ENCODE assay signal across 18 cellular contexts in genomic region chr2:85714841-85715240, GRCh38. TPM values are rescaled to one million over a fixed set of nuclear protein-coding genes. Genes with fewer than 3 reads are reported as not detected.
A peak's percentile ranks its signal among the peaks of the same experiment; 100 is the strongest.
DNase-seq lines count a peak whose midpoint lies in the region; ATAC-seq and TF ChIP-seq lines count a peak whose summit lies in the region.
"Had no signal": no experiment of that assay in that cellular context is flagged by ENCODE, and none has a peak within 500 bp of the region (broad histone marks: within the 10 kb centered on the region; RNA-seq: fewer than 3 reads in every experiment).

No MANE protein-coding gene starts in this region.

- peak overlapping the region; percentile 28 for H3K4me3 Mint-ChIP-seq in activated naive CD8-positive, alpha-beta T cell treated with anti-CD3 and anti-CD28 coated beads, Interleukin-2, amount 10 ng/mL, durations not matched to agents 7 days and 5 days
- H3K4me3 Mint-ChIP-seq in activated naive CD8-positive, alpha-beta T cell treated with anti-CD3 and anti-CD28 coated beads, Interleukin-2, amount 50 U/mL, for 24 hours, result no peak overlapping the region
- no peak overlapping the region for H3K4me3 Mint-ChIP-seq in WTC11

- 87 to 91% (median 88%) methylated on average over 8 of the region's 8 CpGs for WGBS in psoas muscle, 3 donors

- intact Hi-C loops in left lung (cut with DNase I) (loop anchor here in 1 of 2 donors (5.0 kb wide), 1 partner anchor 48 kb away; the partner anchor contains the start of gene SFTPB), psoas muscle (cut with DNase I) (loop anchor here in 1 of 2 donors (5.0 kb wide), 1 partner anchor 73 kb away; no protein-coding TSS in a partner anchor)

- no peaks in the 10 kb centered on the region for H3K36me3 ChIP-seq in left lung
- no peaks in the 10 kb centered on the region for H3K36me3 ChIP-seq in psoas muscle (ENCODE audit: insufficient read depth in 1 of 2, low read depth in 1 of 2)

- peak; percentile 77 for ATAC-seq in activated naive CD8-positive, alpha-beta T cell treated with anti-CD3 and anti-CD28 coated beads, Interleukin-2, amount 10 ng/mL, durations not matched to agents 7 days and 5 days (ENCODE audit: low read depth)
- ATAC-seq in activated naive CD8-positive, alpha-beta T cell treated with anti-CD3 and anti-CD28 coated beads, Interleukin-2, amount 50 U/mL, for 24 hours, result no peak
- ATAC-seq in left lung, result no peak
- no peak for ATAC-seq in psoas muscle
- no peak for ATAC-seq in WTC11

- H3K27me3 Mint-ChIP-seq in activated naive CD8-positive, alpha-beta T cell treated with anti-CD3 and anti-CD28 coated beads, Interleukin-2, amount 10 ng/mL, durations not matched to agents 7 days and 5 days, result peaks cover 6% of the 10 kb centered on the region
- peaks cover 2% of the 10 kb centered on the region for H3K27me3 Mint-ChIP-seq in activated naive CD8-positive, alpha-beta T cell treated with anti-CD3 and anti-CD28 coated beads, Interleukin-2, amount 50 U/mL, for 24 hours
- H3K27me3 Mint-ChIP-seq in WTC11 (ENCODE audit: low read depth), result no peaks in the 10 kb centered on the region; the same call in none of the 2 replicates

- peaks cover 33 to 89% of the 10 kb centered on the region in 2 donors for H3K4me1 ChIP-seq in left lung
- peaks cover 34% of the 10 kb centered on the region for H3K4me1 ChIP-seq in psoas muscle

- DNase-seq in activated naive CD8-positive, alpha-beta T cell treated with anti-CD3 and anti-CD28 coated beads, Interleukin-2, amount 10 ng/mL, durations not matched to agents 7 days and 5 days, result no peak
- DNase-seq in activated naive CD8-positive, alpha-beta T cell treated with anti-CD3 and anti-CD28 coated beads, Interleukin-2, amount 50 U/mL, for 24 hours, result no peak
- DNase-seq in MV-4-11 (lab: John Stamatoyannopoulos, UW) (peak; percentile 56), left lung (no peak), psoas muscle (no peak), WTC11 (ENCODE audit: low spot score) (no peak)
- no peak for DNase-seq in activated effector memory CD4-positive, alpha-beta T cell treated with Interleukin-2 at 50 U/mL for 16 hours
- DNase-seq: ACHN, C1 segment of cervical spinal cord, DMS79, KBM-7, NCI-H1436, NCI-H1930, NCI-H345, NCI-H526, PC-9, SIG-M5 had no signal

- H3K4me3 ChIP-seq in left lung, result no peak overlapping the region
- H3K4me3 ChIP-seq in psoas muscle, result no peak overlapping the region
- H3K4me3 ChIP-seq: PC-9 had no signal

- TF ChIP-seq CTCF in left lung (IDR thresholded peaks at IDR 0.05), result no peak
- TF ChIP-seq CTCF in psoas muscle (IDR thresholded peaks at IDR 0.05), result no peak
- no peak for TF ChIP-seq CTCF in WTC11 (IDR thresholded peaks at IDR 0.05)

- peak overlapping the region; percentile 94 to 95 for H3K27ac ChIP-seq in left lung
- no peak overlapping the region for H3K27ac ChIP-seq in psoas muscle
- H3K27ac ChIP-seq: PC-9, RWPE1 had no signal

- no peaks in the 10 kb centered on the region for H3K9me3 Mint-ChIP-seq in activated naive CD8-positive, alpha-beta T cell treated with anti-CD3 and anti-CD28 coated beads, Interleukin-2, amount 10 ng/mL, durations not matched to agents 7 days and 5 days
- no peaks in the 10 kb centered on the region for H3K9me3 Mint-ChIP-seq in activated naive CD8-positive, alpha-beta T cell treated with anti-CD3 and anti-CD28 coated beads, Interleukin-2, amount 50 U/mL, for 24 hours
- H3K9me3 Mint-ChIP-seq in WTC11, result no peaks in the 10 kb centered on the region

- H3K27me3 ChIP-seq in left lung, result no peaks in the 10 kb centered on the region
- no peaks in the 10 kb centered on the region for H3K27me3 ChIP-seq in psoas muscle (ENCODE audit: insufficient read depth in 3 of 3, low read length in 2 of 3)

- H3K36me3 Mint-ChIP-seq in activated naive CD8-positive, alpha-beta T cell treated with anti-CD3 and anti-CD28 coated beads, Interleukin-2, amount 10 ng/mL, durations not matched to agents 7 days and 5 days, result no peaks in the 10 kb centered on the region
- no peaks in the 10 kb centered on the region for H3K36me3 Mint-ChIP-seq in activated naive CD8-positive, alpha-beta T cell treated with anti-CD3 and anti-CD28 coated beads, Interleukin-2, amount 50 U/mL, for 24 hours (ENCODE audit: low read depth)
- H3K36me3 Mint-ChIP-seq in WTC11, result no peaks in the 10 kb centered on the region

- POLR2A ChIA-PET in activated naive CD8-positive, alpha-beta T cell treated with anti-CD3 and anti-CD28 coated beads, Interleukin-2, amount 10 ng/mL, durations not matched to agents 7 days and 5 days (lab: Charles Lee), result interaction anchor here (0.7 to 1.7 kb wide), 3 partner anchors 9 to 36 kb away, joined by 3 to 6 read pairs (median 4); no protein-coding TSS in a partner anchor
- POLR2A ChIA-PET in WTC11 (lab: Charles Lee), result no interaction called here

- CTCF ChIA-PET in WTC11 (lab: Charles Lee), result interaction anchor here (1.2 to 1.7 kb wide), 5 partner anchors 8 to 113 kb away, joined by 3 to 7 read pairs (median 4); no protein-coding TSS in a partner anchor

- no peaks in the 10 kb centered on the region for H3K9me3 ChIP-seq in left lung
- no peaks in the 10 kb centered on the region for H3K9me3 ChIP-seq in psoas muscle

- peak overlapping the region; percentile 53 for H3K27ac Mint-ChIP-seq in activated naive CD8-positive, alpha-beta T cell treated with anti-CD3 and anti-CD28 coated beads, Interleukin-2, amount 10 ng/mL, durations not matched to agents 7 days and 5 days
- H3K27ac Mint-ChIP-seq in activated naive CD8-positive, alpha-beta T cell treated with anti-CD3 and anti-CD28 coated beads, Interleukin-2, amount 50 U/mL, for 24 hours, result no peak overlapping the region
- H3K27ac Mint-ChIP-seq in WTC11, result no peak overlapping the region

- peaks cover 31% of the 10 kb centered on the region for H3K4me1 Mint-ChIP-seq in activated naive CD8-positive, alpha-beta T cell treated with anti-CD3 and anti-CD28 coated beads, Interleukin-2, amount 10 ng/mL, durations not matched to agents 7 days and 5 days
- no peaks in the 10 kb centered on the region for H3K4me1 Mint-ChIP-seq in activated naive CD8-positive, alpha-beta T cell treated with anti-CD3 and anti-CD28 coated beads, Interleukin-2, amount 50 U/mL, for 24 hours
- no peaks in the 10 kb centered on the region for H3K4me1 Mint-ChIP-seq in WTC11

TF ChIP-seq in WTC11, 78 proteins besides CTCF, POLR2A, EP300 and RAD21:
- no peak for TF ChIP-seq ATF1 (CRISPR knock-in tag; IDR thresholded peaks at IDR 0.05)
- no peak for TF ChIP-seq TCF7 (CRISPR knock-in tag; IDR thresholded peaks at IDR 0.05; ENCODE audit: low read depth)
- no peak for TF ChIP-seq ZNF263 (CRISPR knock-in tag; IDR thresholded peaks at IDR 0.05; ENCODE audit: low read depth)
- TF ChIP-seq RORB (CRISPR knock-in tag; IDR thresholded peaks at IDR 0.05), result no peak
- TF ChIP-seq ZNF671 (CRISPR knock-in tag; IDR thresholded peaks at IDR 0.05), result no peak
- TF ChIP-seq ZNF232 (CRISPR knock-in tag; IDR thresholded peaks at IDR 0.05), result no peak
- TF ChIP-seq ZBTB21 (CRISPR knock-in tag; IDR thresholded peaks at IDR 0.05; ENCODE audit: borderline replicate concordance), result no peak

RNA-seq across cellular contexts. Expression of gene GNLY, which starts 20.7 kb away (rescaled TPM):
- 10 to 100 TPM; 22.0 to 27.5 TPM for total RNA-seq in activated naive CD8-positive, alpha-beta T cell treated with anti-CD3 and anti-CD28 coated beads, Interleukin-2, amount 10 ng/mL, durations not matched to agents 7 days and 5 days
- 10 to 100 TPM in 1 of 2 donors, 1 to 10 TPM in 1; 9.2 to 10.5 TPM for total RNA-seq in left lung
- total RNA-seq in psoas muscle, result 10 to 100 TPM in 1 of 4 donors, 1 to 10 TPM in 2, under 1 TPM in 1; 0.58 to 20.0 (median 5.8) TPM
- 10 to 100 TPM in 2 of 3 donors, 1 to 10 TPM in 1; 4.9 to 31.6 (median 23.4) TPM for polyA plus RNA-seq in psoas muscle
- 0.44 TPM in 1 of 3 replicates, not detected in the others for total RNA-seq in WTC11 (2021)
- total RNA-seq: PC-9 had no signal

RNA-seq across cellular contexts. Expression of gene ATOH8, which starts 39.0 kb away (rescaled TPM):
- not detected for total RNA-seq in activated naive CD8-positive, alpha-beta T cell treated with anti-CD3 and anti-CD28 coated beads, Interleukin-2, amount 10 ng/mL, durations not matched to agents 7 days and 5 days
- 10 to 100 TPM; 24.7 to 27.1 TPM for total RNA-seq in left lung
- total RNA-seq in psoas muscle, result 10 to 100 TPM; 22.0 to 82.1 (median 57.3) TPM
- 10 to 100 TPM; 48.7 to 77.2 (median 59.4) TPM for polyA plus RNA-seq in psoas muscle
- 0.23 to 0.81 TPM (median 0.57 TPM) in 3 replicates for total RNA-seq in WTC11 (2021)
- total RNA-seq: PC-9 had no signal

RNA-seq across cellular contexts. Expression of gene SFTPB, which starts 46.8 kb away (rescaled TPM):
- not detected for total RNA-seq in activated naive CD8-positive, alpha-beta T cell treated with anti-CD3 and anti-CD28 coated beads, Interleukin-2, amount 10 ng/mL, durations not matched to agents 7 days and 5 days
- total RNA-seq in left lung, result over 10,000 TPM; 11,570 to 18,328 TPM
- total RNA-seq in psoas muscle, result 1 to 10 TPM in 2 of 4 donors, under 1 TPM in 2; 0.25 to 1.1 (median 0.96) TPM
- 1 to 10 TPM in 1 of 3 donors, under 1 TPM in 2; 0.04 to 1.5 (median 0.98) TPM for polyA plus RNA-seq in psoas muscle
- total RNA-seq in WTC11 (2021), result 7.6 to 10.7 TPM (median 9.0 TPM) in 3 replicates
- total RNA-seq: PC-9 had no signal

Comparison
In these comparisons a context has a peak if more than half of its experiments do, and no peak if none do; other contexts are left out.
1. RNA of gene ATOH8, which starts 39.0 kb away (total RNA-seq): 22.0 to 82.1 TPM in psoas muscle and 24.7 to 27.1 TPM in left lung; 0.23 to 0.81 TPM in WTC11 and not detected in activated naive CD8-positive, alpha-beta T cell treated with anti-CD3 and anti-CD28 coated beads, Interleukin-2, amount 10 ng/mL, durations not matched to agents 7 days and 5 days; every median in the first group is over 10 times any median in the second.
2. RNA of gene SFTPB, which starts 46.8 kb away (total RNA-seq): 11,570 to 18,328 TPM in left lung; 7.6 to 10.7 TPM in WTC11, 0.25 to 1.1 TPM in psoas muscle and not detected in activated naive CD8-positive, alpha-beta T cell treated with anti-CD3 and anti-CD28 coated beads, Interleukin-2, amount 10 ng/mL, durations not matched to agents 7 days and 5 days; every median in the first group is over 100 times any median in the second.